Comparison of ENCODE assay signal across 8 cellular contexts in genomic region chr17:75896360-75897075, GRCh38. TPM values are rescaled to one million over a fixed set of nuclear protein-coding genes. Genes with fewer than 3 reads are reported as not detected.
DNase-seq lines count a peak whose midpoint lies in the region; ATAC-seq, FAIRE-seq and TF ChIP-seq lines count a peak whose summit lies in the region.

Gene TRIM65 (minus strand): TSS chr17:75896951. CDS start chr17:75896937, 14 bp downstream.

- no peaks in the 10 kb centered on the region for H3K27me3 ChIP-seq in SJCRH30
- H3K27me3 ChIP-seq in neutrophil: no peaks in the 10 kb centered on the region

- H3K9me3 ChIP-seq in SJCRH30 (replicated peaks): no peaks in the 10 kb centered on the region
- H3K9me3 ChIP-seq in neutrophil: no peaks in the 10 kb centered on the region

- peaks cover 50% of the 10 kb centered on the region for H3K36me3 Mint-ChIP-seq in Calu3 (ENCODE audit: insufficient read depth, unreplicated experiment)

- peak within 1 kb of the TSS; percentile 22 for H3K27ac Mint-ChIP-seq in Calu3 (ENCODE audit: unreplicated experiment)

- no TSS peak for BruUV-seq in Calu3 (replicated peaks; lab: Mats Ljungman, UMichigan)

- FAIRE-seq in frontal cortex (lab: Jason Lieb, UNC): no peak

- TF ChIP-seq CTCF in Calu3 (IDR thresholded peaks at IDR 0.05; ENCODE audit: unreplicated experiment): no peak
- peak; percentile 53 for TF ChIP-seq CTCF in neutrophil (IDR thresholded peaks at IDR 0.05)

- H3K4me1 ChIP-seq in SJCRH30 (peaks cover 3% of the 10 kb centered on the region; the same call in 1 of the 2 replicates), neutrophil (ENCODE audit: control insufficient read depth in 1 of 2, insufficient read depth in 1 of 2, low read depth in 1 of 2, low read length in 1 of 2) (peaks cover 19 to 20% of the 10 kb centered on the region in 2 experiments)

- peak; percentile 38 for ATAC-seq in GM21360 (IDR thresholded peaks at IDR 0.05; ENCODE audit: unreplicated experiment)

- DNase-seq in Calu3: peak; percentile 74
- peak; percentile 87 for DNase-seq in HuH-7 (ENCODE audit: low spot score)
- peak; percentile 85 for DNase-seq in SJCRH30
- DNase-seq in activated gamma-delta T cell treated with anti-CD3 and anti-CD28 coated beads, Interleukin-2, amount 50 U/mL, for 16 hours (ENCODE audit: low read depth): peak; percentile 62
- peak; percentile 92 to 94 for DNase-seq in frontal cortex (ENCODE audit: low spot score in 2 of 2)
- DNase-seq in superior temporal gyrus (ENCODE audit: extremely low spot score): peak; percentile 80

- H3K27me3 Mint-ChIP-seq in Calu3 (ENCODE audit: unreplicated experiment): no peaks in the 10 kb centered on the region

- H3K27ac ChIP-seq in SJCRH30 (peak within 1 kb of the TSS; percentile 52), neutrophil (peak within 1 kb of the TSS; percentile 80)

- H3K36me3 ChIP-seq in SJCRH30 (peaks cover 33% of the 10 kb centered on the region), neutrophil (peaks cover 25% of the 10 kb centered on the region)

- H3K4me3 ChIP-seq in SJCRH30 (peak within 1 kb of the TSS; percentile 67), neutrophil (ENCODE audit: low read depth in 1 of 2, low read length in 1 of 2) (peak within 1 kb of the TSS; percentile 75 to 76)

- H3K9me3 Mint-ChIP-seq in Calu3 (ENCODE audit: low read depth, unreplicated experiment): no peaks in the 10 kb centered on the region

- intact Hi-C loops in Calu3 (cut with micrococcal nuclease; ENCODE audit: unreplicated experiment): no loop called here

- peaks cover 12% of the 10 kb centered on the region for H3K4me1 Mint-ChIP-seq in Calu3 (ENCODE audit: low read depth, unreplicated experiment)

- peak within 1 kb of the TSS; percentile 65 for H3K4me3 Mint-ChIP-seq in Calu3 (ENCODE audit: low read depth, unreplicated experiment)

- CTCF ChIA-PET in Calu3 (lab: Charles Lee): interaction anchor here (0.5 to 2.1 kb wide), 6 partner anchors 21 to 132 kb away, joined by 3 to 9 read pairs (median 4); partner anchors contain the start of gene WBP2

RNA-seq across cellular contexts. Expression of gene TRIM65, which starts in this region (rescaled TPM):
- total RNA-seq in Calu3 (2022) (15.4 and 18.9 TPM in 2 replicates), frontal cortex (11.8 TPM)
- total RNA-seq in SJCRH30 (2014; rRNA removed; shearing (Covaris generic)): 7.4 and 7.9 TPM in 2 replicates

Comparison
In these comparisons a context has a peak if more than half of its experiments do, and no peak if none do; other contexts are left out.
1. Peak in every context shown above with its lines: DNase-seq, ATAC-seq, H3K4me3 ChIP-seq and H3K27ac ChIP-seq.